In genomic region chr14:64939817-64940190, GRCh38 we compare ENCODE assay signal across 29 cellular contexts. TPM values are rescaled to one million over a fixed set of nuclear protein-coding genes. Genes with fewer than 3 reads are reported as not detected.
A peak's percentile ranks its signal among the peaks of the same experiment; 100 is the strongest.
DNase-seq lines count a peak whose midpoint lies in the region; ATAC-seq, FAIRE-seq and TF ChIP-seq lines count a peak whose summit lies in the region.
"Had no signal": no experiment of that assay in that cellular context is flagged by ENCODE, and none has a peak within 500 bp of the region (broad histone marks: within the 10 kb centered on the region; RNA-seq: fewer than 3 reads in every experiment).

No MANE protein-coding gene starts in this region.

- WGBS in A549 (ENCODE audit: missing lambda C conversion rate), result 64% methylated on average over 3 of the region's 3 CpGs

- H3K4me3 ChIP-seq in A549 (peak overlapping the region; percentile 49; the same call in 1 of the 3 replicates), mucosa of stomach (ENCODE audit: low read length) (no peak overlapping the region)
- H3K4me3 ChIP-seq in CD4-positive, alpha-beta memory T cell (ENCODE audit: low read length in 2 of 2), result no peak overlapping the region
- H3K4me3 ChIP-seq: HAP-1 had no signal

- H3K36me3 ChIP-seq in CD4-positive, alpha-beta memory T cell (ENCODE audit: insufficient read depth, low read length), result peaks cover 18% of the 10 kb centered on the region
- peaks cover 9% of the 10 kb centered on the region for H3K36me3 ChIP-seq in mucosa of stomach (ENCODE audit: control insufficient read depth, insufficient read depth, low read length)
- H3K36me3 ChIP-seq: HAP-1 had no signal

- H3K27ac Mint-ChIP-seq in CD4-positive, alpha-beta memory T cell, result peak overlapping the region in 6 of 7 donors; percentile 21 to 76 (median 66)
- H3K27ac Mint-ChIP-seq in activated T-helper 17 cell treated with anti-CD3 and anti-CD28 coated beads, Interleukin-2, amount 50 U/mL, for 72 hours, result peak overlapping the region; percentile 18

- H3K4me1 ChIP-seq in A549 (peaks cover 83% of the 10 kb centered on the region), mucosa of stomach (ENCODE audit: control insufficient read depth, insufficient read depth, low read length) (peaks cover 44% of the 10 kb centered on the region)
- peaks cover 15% of the 10 kb centered on the region for H3K4me1 ChIP-seq in CD4-positive, alpha-beta memory T cell (ENCODE audit: insufficient read depth, low read length)
- H3K4me1 ChIP-seq: HAP-1 had no signal

- H3K4me1 Mint-ChIP-seq in CD4-positive, alpha-beta memory T cell, result peaks cover 38 to 82% (median 63%) of the 10 kb centered on the region in 4 donors
- H3K4me1 Mint-ChIP-seq in activated T-helper 17 cell treated with anti-CD3 and anti-CD28 coated beads, Interleukin-2, amount 50 U/mL, for 72 hours, result peaks cover 29% of the 10 kb centered on the region

- CTCF ChIA-PET in A549 (lab: Yijun Ruan, JAX), result interaction anchor here (1.0 kb wide), 1 partner anchor 48 kb away, joined by 3 read pairs; no protein-coding TSS in a partner anchor
- CTCF ChIA-PET in CD4-positive, alpha-beta memory T cell (lab: Charles Lee; ENCODE audit: partially characterized antibody), result interaction anchor here (0.6 to 1.9 kb wide), 4 partner anchors 11 to 47 kb away, joined by 3 to 5 read pairs (median 4); partner anchors contain the start of gene FNTB

- POLR2A ChIA-PET in A549 (lab: Yijun Ruan, JAX), result no interaction called here
- POLR2A ChIA-PET in CD4-positive, alpha-beta memory T cell (lab: Charles Lee; ENCODE audit: partially characterized antibody), result interaction anchor here (0.6 to 1.9 kb wide), 2 partner anchors 12 to 30 kb away, joined by 3 to 5 read pairs; no protein-coding TSS in a partner anchor

- no peak overlapping the region for H3K4me3 Mint-ChIP-seq in CD4-positive, alpha-beta memory T cell
- no peak overlapping the region for H3K4me3 Mint-ChIP-seq in activated T-helper 17 cell treated with anti-CD3 and anti-CD28 coated beads, Interleukin-2, amount 50 U/mL, for 72 hours
- H3K4me3 Mint-ChIP-seq: activated naive CD4-positive, alpha-beta T cell treated with anti-CD3 and anti-CD28 coated beads for 36 hours had no signal

- TF ChIP-seq POLR2A in A549 (IDR thresholded peaks at IDR 0.05; ENCODE audit: low read length), result no peak

- H3K36me3 Mint-ChIP-seq in CD4-positive, alpha-beta memory T cell, result peaks cover 49 to 81% of the 10 kb centered on the region in 2 donors
- H3K36me3 Mint-ChIP-seq in activated T-helper 17 cell treated with anti-CD3 and anti-CD28 coated beads, Interleukin-2, amount 50 U/mL, for 72 hours (ENCODE audit: low read depth), result peaks cover 44% of the 10 kb centered on the region

- DNase-seq in A549 (ENCODE audit: low read depth in 1 of 2, low spot score in 1 of 2) (no peak), cortex of kidney (lab: John Stamatoyannopoulos, UW) (no peak), HCEC 1CT (no peak)
- no peak for DNase-seq in CD4-positive, alpha-beta memory T cell
- no peak for DNase-seq in activated CD8-positive, alpha-beta memory T cell treated with anti-CD3 and anti-CD28 coated beads, Interleukin-2, amount 50 U/mL, for 4 hours
- DNase-seq: activated CD4-positive, alpha-beta T cell treated with anti-CD3 and anti-CD28 coated beads for 48 hours; activated naive CD4-positive, alpha-beta T cell treated with anti-CD3 and anti-CD28 coated beads for 36 hours; amygdala; NCI-H1417; NCI-H2029 treated with DMSO at 0.1 percent for 48 hours; NCI-H524 treated with DMSO at 0.1 percent for 48 hours; NK-92 treated with Interleukin-12 subunit alpha and Interleukin-12 subunit beta, amount 100 ng/mL, for 24 hours; PC-3; SK-N-SH; stimulated activated CD4-positive, alpha-beta T cell treated with anti-CD3 and anti-CD28 coated beads, Interleukin-15, amount 100 ng/mL, for 24 hours; stimulated activated CD4-positive, alpha-beta T cell treated with anti-CD3 and anti-CD28 coated beads, Interleukin-4, amount 100 ng/mL, for 4 hours; substantia nigra had no signal

- H3K9ac ChIP-seq in mucosa of stomach (ENCODE audit: low read length), result peak overlapping the region; percentile 78
- H3K9ac ChIP-seq: SK-N-SH had no signal

- no peak for TF ChIP-seq CTCF in A549 (IDR thresholded peaks at IDR 0.05)

- no peaks in the 10 kb centered on the region for H3K27me3 Mint-ChIP-seq in CD4-positive, alpha-beta memory T cell
- no peaks in the 10 kb centered on the region for H3K27me3 Mint-ChIP-seq in activated T-helper 17 cell treated with anti-CD3 and anti-CD28 coated beads, Interleukin-2, amount 50 U/mL, for 72 hours
- H3K27me3 Mint-ChIP-seq: type B pancreatic cell had no signal

- no peaks in the 10 kb centered on the region for H3K27me3 ChIP-seq in CD4-positive, alpha-beta memory T cell (ENCODE audit: insufficient read depth, low read length)
- H3K27me3 ChIP-seq in mucosa of stomach (ENCODE audit: control insufficient read depth, insufficient read depth, low read length), result no peaks in the 10 kb centered on the region

- TF ChIP-seq EP300 in A549 (IDR thresholded peaks at IDR 0.05), result no peak

- no peak for TF ChIP-seq RAD21 in A549 (conservative IDR thresholded peaks at IDR 0.05 in 1 of 2, IDR thresholded peaks at IDR 0.05 in 1 of 2)

- H3K4me2 ChIP-seq in A549, result peak overlapping the region; percentile 79
- H3K4me2 ChIP-seq: SK-N-SH had no signal

- no peak for FAIRE-seq in A549 (lab: Jason Lieb, UNC)
- FAIRE-seq: G401.6 had no signal

- no peaks in the 10 kb centered on the region for H3K9me3 ChIP-seq in A549
- no peaks in the 10 kb centered on the region for H3K9me3 ChIP-seq in CD4-positive, alpha-beta memory T cell (ENCODE audit: control insufficient read depth in 1 of 2, low read length in 2 of 2)
- no peaks in the 10 kb centered on the region for H3K9me3 ChIP-seq in mucosa of stomach (ENCODE audit: control insufficient read depth, low read length)
- H3K9me3 ChIP-seq: HAP-1, SK-N-SH had no signal

- intact Hi-C loops in CD4-positive, alpha-beta memory T cell (cut with micrococcal nuclease), result no loop called here

- H3K9me3 Mint-ChIP-seq in CD4-positive, alpha-beta memory T cell, result no peaks in the 10 kb centered on the region
- no peaks in the 10 kb centered on the region for H3K9me3 Mint-ChIP-seq in activated T-helper 17 cell treated with anti-CD3 and anti-CD28 coated beads, Interleukin-2, amount 50 U/mL, for 72 hours
- H3K9me3 Mint-ChIP-seq: activated naive CD4-positive, alpha-beta T cell treated with anti-CD3 and anti-CD28 coated beads for 36 hours; type B pancreatic cell had no signal

- ATAC-seq in A549, result no peak
- no peak for ATAC-seq in activated T-helper 17 cell treated with anti-CD3 and anti-CD28 coated beads, Interleukin-2, amount 50 U/mL, for 72 hours (replicated peaks)
- no peak for ATAC-seq in GM21576 (IDR thresholded peaks at IDR 0.05; ENCODE audit: unreplicated experiment)
- ATAC-seq: PC-3 had no signal

- peak overlapping the region; percentile 90 to 92; a peak in 5 of 6 replicates for H3K27ac ChIP-seq in A549
- H3K27ac ChIP-seq in CD4-positive, alpha-beta memory T cell (ENCODE audit: low read depth, low read length), result no peak overlapping the region
- H3K27ac ChIP-seq: HL-60 had no signal

TF ChIP-seq in A549, 52 proteins besides CTCF, POLR2A, EP300 and RAD21 (continues in another document):
- TF ChIP-seq FOSL2 (IDR thresholded peaks at IDR 0.05) (no peak), FOSL2 (CRISPR knock-in tag; IDR thresholded peaks at IDR 0.05) (no peak), CBX2 (IDR thresholded peaks at IDR 0.05; ENCODE audit: borderline replicate concordance, low read depth) (no peak), ESRRA (IDR thresholded peaks at IDR 0.05; ENCODE audit: borderline replicate concordance, low read length) (no peak), GATA3 (IDR thresholded peaks at IDR 0.05; ENCODE audit: borderline replicate concordance) (no peak)

RNA-seq across cellular contexts. Expression of gene GPX2, which starts 2.7 kb away (rescaled TPM):
- 876 and 1,354 TPM in 2 replicates for polyA plus RNA-seq in A549 (2011; rRNA removed)
- polyA plus RNA-seq in A549 (2012; cell fraction: cytosol; rRNA removed), result 542 and 601 TPM in 2 replicates
- polyA plus RNA-seq in A549 (2012; cell fraction: nucleus; rRNA removed), result 223 and 234 TPM in 2 replicates
- 302 to 394 TPM (median 382 TPM) in 3 replicates for polyA plus RNA-seq in A549 (2017; fragmentation: RNase III; extraction: RNeasy Plus Mini Kit Qiagen cat#74134 plus additional on column Dnase treatment)
- 405 and 632 TPM in 2 replicates for polyA minus RNA-seq in A549 (2011; rRNA and poly(A)+ RNA removed)
- not detected for total RNA-seq in CD4-positive, alpha-beta memory T cell
- not detected for polyA plus RNA-seq in CD4-positive, alpha-beta memory T cell
- total RNA-seq in activated T-helper 17 cell treated with anti-CD3 and anti-CD28 coated beads, Interleukin-2, amount 50 U/mL, for 72 hours, result not detected
- total RNA-seq: activated naive CD4-positive, alpha-beta T cell treated with anti-CD3 and anti-CD28 coated beads for 36 hours; chondrocyte; glomerular endothelial cell; myocyte; pulmonary artery endothelial cell; T-helper 2 cell treated with Interferon-gamma antibody and Interleukin-4, amounts not matched to agents 100 ng/mL and 5 ng/mL, for 36 hours had no signal
- polyA plus RNA-seq: SK-N-SH had no signal

RNA-seq across cellular contexts. Expression of gene CHURC1, which starts 25.5 kb away (rescaled TPM):
- 115 and 153 TPM in 2 replicates for polyA plus RNA-seq in A549 (2011; rRNA removed)
- polyA plus RNA-seq in A549 (2012; cell fraction: cytosol; rRNA removed), result 55.8 and 84.0 TPM in 2 replicates
- 20.0 and 40.9 TPM in 2 replicates for polyA plus RNA-seq in A549 (2012; cell fraction: nucleus; rRNA removed)
- polyA plus RNA-seq in A549 (2017; fragmentation: RNase III; extraction: RNeasy Plus Mini Kit Qiagen cat#74134 plus additional on column Dnase treatment), result 150 to 151 TPM (median 151 TPM) in 3 replicates
- polyA minus RNA-seq in A549 (2011; rRNA and poly(A)+ RNA removed), result 26.9 and 35.6 TPM in 2 replicates
- 100 to 1,000 TPM; 112 to 116 TPM for total RNA-seq in CD4-positive, alpha-beta memory T cell
- polyA plus RNA-seq in CD4-positive, alpha-beta memory T cell, result 100 to 1,000 TPM; 147 to 176 TPM
- 10 to 100 TPM; 53.8 to 56.0 TPM for total RNA-seq in activated T-helper 17 cell treated with anti-CD3 and anti-CD28 coated beads, Interleukin-2, amount 50 U/mL, for 72 hours

RNA-seq across cellular contexts. Expression of gene RAB15, which starts 32.3 kb away (rescaled TPM):
- 32.2 and 33.1 TPM in 2 replicates for polyA plus RNA-seq in A549 (2011; rRNA removed)
- polyA plus RNA-seq in A549 (2012; cell fraction: cytosol; rRNA removed), result 17.8 and 22.4 TPM in 2 replicates
- polyA plus RNA-seq in A549 (2012; cell fraction: nucleus; rRNA removed), result 37.9 and 39.8 TPM in 2 replicates
- 27.1 to 35.1 TPM (median 31.6 TPM) in 3 replicates for polyA plus RNA-seq in A549 (2017; fragmentation: RNase III; extraction: RNeasy Plus Mini Kit Qiagen cat#74134 plus additional on column Dnase treatment)
- polyA minus RNA-seq in A549 (2011; rRNA and poly(A)+ RNA removed), result 22.3 and 25.9 TPM in 2 replicates
- total RNA-seq in CD4-positive, alpha-beta memory T cell, result 1 to 10 TPM; 5.2 to 5.4 TPM
- 1 to 10 TPM; 2.3 to 6.7 TPM for polyA plus RNA-seq in CD4-positive, alpha-beta memory T cell
- 1 to 10 TPM; 4.3 to 7.2 TPM for total RNA-seq in activated T-helper 17 cell treated with anti-CD3 and anti-CD28 coated beads, Interleukin-2, amount 50 U/mL, for 72 hours

RNA-seq across cellular contexts. Expression of gene FNTB, which starts 46.9 kb away (rescaled TPM):
- 28.5 and 35.8 TPM in 2 replicates for polyA plus RNA-seq in A549 (2011; rRNA removed)
- 25.8 and 32.5 TPM in 2 replicates for polyA plus RNA-seq in A549 (2012; cell fraction: cytosol; rRNA removed)
- polyA plus RNA-seq in A549 (2012; cell fraction: nucleus; rRNA removed), result 45.2 TPM in 2 replicates
- 31.2 to 41.9 TPM (median 37.3 TPM) in 3 replicates for polyA plus RNA-seq in A549 (2017; fragmentation: RNase III; extraction: RNeasy Plus Mini Kit Qiagen cat#74134 plus additional on column Dnase treatment)
- 67.5 and 73.5 TPM in 2 replicates for polyA minus RNA-seq in A549 (2011; rRNA and poly(A)+ RNA removed)
- total RNA-seq in CD4-positive, alpha-beta memory T cell, result 10 to 100 TPM; 12.1 to 13.6 TPM
- 10 to 100 TPM in 1 of 2 donors, 1 to 10 TPM in 1; 4.5 to 11.6 TPM for polyA plus RNA-seq in CD4-positive, alpha-beta memory T cell
- total RNA-seq in activated T-helper 17 cell treated with anti-CD3 and anti-CD28 coated beads, Interleukin-2, amount 50 U/mL, for 72 hours, result 10 to 100 TPM; 24.7 to 47.1 TPM
